14 cellular contexts compared by ENCODE assay signal in the genomic region with DNA sequence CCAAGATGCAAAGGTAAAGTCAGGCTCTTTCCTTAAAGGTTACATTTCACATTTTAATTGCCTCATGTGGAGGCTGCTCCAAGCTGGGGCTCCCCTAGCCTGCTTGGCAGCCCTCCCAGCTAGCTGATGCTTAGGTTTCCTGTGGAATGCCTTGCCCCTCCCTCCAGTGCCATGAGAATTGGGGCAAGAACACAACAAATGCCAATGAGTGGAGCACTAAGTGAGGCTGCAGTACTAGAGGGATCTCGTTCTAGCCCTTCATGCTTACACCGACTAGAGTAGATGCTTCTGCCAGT.
DNase-seq lines count a peak whose midpoint lies in the region; ATAC-seq and TF ChIP-seq lines count a peak whose summit lies in the region.
"Had no signal": no experiment of that assay in that cellular context is flagged by ENCODE, and none has a peak within 500 bp of the region (broad histone marks: within the 10 kb centered on the region; RNA-seq: fewer than 3 reads in every experiment).

No MANE protein-coding gene starts in this region.

- TF ChIP-seq POLR2A in uterus (IDR thresholded peaks at IDR 0.05) = no peak

- no TSS peak for BruUV-seq in MCF 10A (replicated peaks; lab: Mats Ljungman, UMichigan)
- no TSS peak for BruUV-seq in mammary epithelial cell (replicated peaks; lab: Mats Ljungman, UMichigan)

- no peaks in the 10 kb centered on the region for H3K36me3 Mint-ChIP-seq in MCF 10A (ENCODE audit: insufficient read depth, unreplicated experiment)

- no peaks in the 10 kb centered on the region for H3K9me3 ChIP-seq in mammary epithelial cell (replicated peaks; ENCODE audit: insufficient read depth, low read length)
- H3K9me3 ChIP-seq in SJCRH30 (replicated peaks) = no peaks in the 10 kb centered on the region
- H3K9me3 ChIP-seq in uterus = no peaks in the 10 kb centered on the region
- H3K9me3 ChIP-seq: A549 had no signal

- in situ Hi-C loops in mammary epithelial cell (cut with MboI; ENCODE audit: low sequenced_read_pairs in 2 of 2) = no loop called here

- H3K9me3 Mint-ChIP-seq in MCF 10A (ENCODE audit: unreplicated experiment) = no peaks in the 10 kb centered on the region
- H3K9me3 Mint-ChIP-seq: CD4-positive, alpha-beta T cell had no signal

- no peak overlapping the region for H3K4me3 Mint-ChIP-seq in MCF 10A (ENCODE audit: unreplicated experiment)
- H3K4me3 Mint-ChIP-seq: B cell; CD4-positive, alpha-beta T cell had no signal

- no peaks in the 10 kb centered on the region for H3K4me1 Mint-ChIP-seq in MCF 10A (ENCODE audit: insufficient read depth, unreplicated experiment)
- H3K4me1 Mint-ChIP-seq: B cell had no signal

- intact Hi-C loops in MCF 10A (cut with micrococcal nuclease) (no loop called here), mammary epithelial cell (cut with micrococcal nuclease) (no loop called here), left ventricle myocardium superior (cut with micrococcal nuclease) (no loop called here), uterus (cut with DNase I; ENCODE audit: low total_unique reads) (no loop called here)

- no peak overlapping the region for H3K4me2 ChIP-seq in mammary epithelial cell (ENCODE audit: insufficient read depth, low read depth, low read length)
- H3K4me2 ChIP-seq: A549 had no signal

- H3K27me3 Mint-ChIP-seq in MCF 10A (ENCODE audit: insufficient read depth, unreplicated experiment) = peaks cover 70% of the 10 kb centered on the region
- H3K27me3 Mint-ChIP-seq: B cell; CD4-positive, alpha-beta T cell had no signal

- H4K20me1 ChIP-seq in mammary epithelial cell (ENCODE audit: insufficient read depth, low read length) = no peaks in the 10 kb centered on the region

- H3K27me3 ChIP-seq in mammary epithelial cell (ENCODE audit: insufficient read depth, low read length) = peaks cover 4% of the 10 kb centered on the region
- H3K27me3 ChIP-seq in SJCRH30 = no peaks in the 10 kb centered on the region
- H3K27me3 ChIP-seq in uterus = no peaks in the 10 kb centered on the region

- no peak overlapping the region for H2AFZ ChIP-seq in mammary epithelial cell (ENCODE audit: low read depth, low read length)

- peak; percentile 5 for DNase-seq in MCF 10A (ENCODE audit: unreplicated experiment)
- DNase-seq in mammary epithelial cell = no peak
- DNase-seq in SJCRH30 = peak; percentile 5 to 13
- DNase-seq in left ventricle myocardium superior = peak; percentile 44
- DNase-seq in uterus = peak in 1 of 2 donors; percentile 23
- DNase-seq in SIG-M5 treated with dmso at 0.1 percent for 504 hours (lab: John Stamatoyannopoulos, UW; ENCODE audit: unreplicated experiment) = no peak
- DNase-seq in islet precursor cell = no peak
- DNase-seq: CD4-positive, alpha-beta T cell; MM.1S; NCI-H1694 treated with DMSO at 0.1 percent for 48 hours; NCI-H82 had no signal

- CTCF ChIA-PET in MCF 10A (lab: Yijun Ruan, JAX) (no interaction called here), mammary epithelial cell (lab: Charles Lee; ENCODE audit: low non-redundant PET) (no interaction called here)

- no peak overlapping the region for H3K9ac ChIP-seq in mammary epithelial cell (ENCODE audit: insufficient read depth, low read length)

- no peaks in the 10 kb centered on the region for H3K79me2 ChIP-seq in mammary epithelial cell (ENCODE audit: insufficient read depth, low read length)

- H3K4me1 ChIP-seq in mammary epithelial cell (ENCODE audit: insufficient read depth, low read length) (no peaks in the 10 kb centered on the region), SJCRH30 (no peaks in the 10 kb centered on the region), uterus (no peaks in the 10 kb centered on the region)
- H3K4me1 ChIP-seq: A549 had no signal

- H3K4me3 ChIP-seq in mammary epithelial cell (replicated peaks in 1 of 3; ENCODE audit: insufficient read depth in 1 of 3, low read depth in 2 of 3, low read length in 3 of 3) (no peak overlapping the region), SJCRH30 (no peak overlapping the region), uterus (no peak overlapping the region)
- H3K4me3 ChIP-seq: A549 had no signal

- dilution Hi-C loops in mammary epithelial cell (cut with HindIII; ENCODE audit: low sequenced_read_pairs) = no loop called here

- TF ChIP-seq CTCF in MCF 10A (IDR thresholded peaks at IDR 0.05; ENCODE audit: unreplicated experiment) (no peak), mammary epithelial cell (conservative IDR thresholded peaks at IDR 0.05 in 1 of 2, IDR thresholded peaks at IDR 0.05 in 1 of 2; ENCODE audit: extremely low read depth in 1 of 2, insufficient read depth in 1 of 2, low read depth in 1 of 2, low read length in 2 of 2) (no peak), uterus (IDR thresholded peaks at IDR 0.05) (no peak)

- H3K36me3 ChIP-seq in mammary epithelial cell (ENCODE audit: insufficient read depth, low read length) = no peaks in the 10 kb centered on the region
- no peaks in the 10 kb centered on the region for H3K36me3 ChIP-seq in SJCRH30
- no peaks in the 10 kb centered on the region for H3K36me3 ChIP-seq in uterus

- peak; percentile 23 for ATAC-seq in left ventricle myocardium superior
- ATAC-seq: A549, HepG2 had no signal

- WGBS in mammary epithelial cell (ENCODE audit: low coverage, missing lambda C conversion rate) = 62% methylated on average over 2 of the region's 2 CpGs

- no peak overlapping the region for H3K27ac ChIP-seq in mammary epithelial cell (ENCODE audit: insufficient read depth, low read depth, low read length)
- H3K27ac ChIP-seq in SJCRH30 = no peak overlapping the region
- peak overlapping the region; percentile 11 to 61 for H3K27ac ChIP-seq in uterus
- H3K27ac ChIP-seq: A549 had no signal

- POLR2A ChIA-PET in MCF 10A (lab: Yijun Ruan, JAX) = no interaction called here

- no peak overlapping the region for H3K27ac Mint-ChIP-seq in MCF 10A (ENCODE audit: low read depth, unreplicated experiment)
- H3K27ac Mint-ChIP-seq: B cell; CD4-positive, alpha-beta T cell had no signal

Comparison
In these comparisons a context has a peak if more than half of its experiments do, and no peak if none do; other contexts are left out.
1. DNase-seq: peak in MCF 10A (single experiment), SJCRH30 (2 of 2) and left ventricle myocardium superior (single experiment); none in mammary epithelial cell (single experiment), SIG-M5 treated with dmso at 0.1 percent for 504 hours (single experiment) and islet precursor cell (single experiment).
2. H3K27ac ChIP-seq: peak in uterus (2 of 2); none in mammary epithelial cell (single experiment) and SJCRH30 (single experiment).